ENCODE assay signal across 17 cellular contexts in genomic region chrY:15624370-15624769, GRCh38.
DNase-seq lines count a peak whose midpoint lies in the region; ATAC-seq and TF ChIP-seq lines count a peak whose summit lies in the region.
"Had no signal": no experiment of that assay in that cellular context is flagged by ENCODE, and none has a peak within 500 bp of the region (broad histone marks: within the 10 kb centered on the region; RNA-seq: fewer than 3 reads in every experiment).

No MANE protein-coding gene starts in this region.

- no TSS peak for BruUV-seq in PC-3 (replicated peaks; lab: Mats Ljungman, UMichigan)

- intact Hi-C loops in PC-3 (cut with micrococcal nuclease): no loop called here

- no peaks in the 10 kb centered on the region for H3K36me3 ChIP-seq in PC-3 (ENCODE audit: low read depth, low read length)
- H3K36me3 ChIP-seq: BLaER1 treated with 17β-estradiol and CSF1 and Interleukin-3, amounts not matched to agents 10 nM and 100 nM had no signal

- no peak for TF ChIP-seq CTCF in PC-3 (conservative IDR thresholded peaks at IDR 0.05; ENCODE audit: low read depth, low read length)

- no peaks in the 10 kb centered on the region for H3F3A ChIP-seq in PC-3 (ENCODE audit: low read length, unreplicated experiment)

- no peaks in the 10 kb centered on the region for H3K27me3 ChIP-seq in PC-3 (ENCODE audit: low read length)
- H3K27me3 ChIP-seq: BLaER1 treated with 17β-estradiol and CSF1 and Interleukin-3, amounts not matched to agents 10 nM and 100 nM had no signal

- CTCF ChIA-PET in PC-3 (lab: Charles Lee): no interaction called here

- no peak overlapping the region for H3K4me2 ChIP-seq in PC-3 (ENCODE audit: low read length)
- H3K4me2 ChIP-seq: A549; BLaER1 treated with 17β-estradiol and CSF1 and Interleukin-3, amounts not matched to agents 10 nM and 100 nM had no signal

- POLR2A ChIA-PET in PC-3 (lab: Charles Lee; ENCODE audit: unreplicated experiment): no interaction called here

- no peaks in the 10 kb centered on the region for H4K20me1 ChIP-seq in PC-3 (ENCODE audit: low read length)
- H4K20me1 ChIP-seq: BLaER1 treated with 17β-estradiol and CSF1 and Interleukin-3, amounts not matched to agents 10 nM and 100 nM had no signal

- ATAC-seq in PC-3: no peak
- ATAC-seq: CD8-positive, alpha-beta T cell had no signal

- peak; percentile 1 for DNase-seq in DMS79 treated with DMSO at 0.1 percent for 48 hours (lab: John Stamatoyannopoulos, UW)
- DNase-seq in DMS79 (lab: John Stamatoyannopoulos, UW): no peak
- peak; percentile 6 for DNase-seq in cerebellar cortex (ENCODE audit: low spot score)
- DNase-seq in epithelial cell of prostate (ENCODE audit: low read depth, low spot score): peak; percentile 33
- no peak for DNase-seq in PC-3
- no peak for DNase-seq in NCI-H1694 (lab: John Stamatoyannopoulos, UW)
- no peak for DNase-seq in central memory CD4-positive, alpha-beta T cell
- DNase-seq: AML-193; Caco-2; Calu3; CD4-positive, alpha-beta T cell; CD8-positive, alpha-beta T cell; GF-D8 had no signal

- no peaks in the 10 kb centered on the region for H3K9me2 ChIP-seq in PC-3 (replicated peaks; ENCODE audit: low read length)

- no peak overlapping the region for H2AFZ ChIP-seq in PC-3 (ENCODE audit: low read length)

- no peak overlapping the region for H3K9ac ChIP-seq in PC-3 (ENCODE audit: low read length)
- H3K9ac ChIP-seq: BLaER1 treated with 17β-estradiol and CSF1 and Interleukin-3, amounts not matched to agents 10 nM and 100 nM had no signal

- no peaks in the 10 kb centered on the region for H3K9me3 ChIP-seq in PC-3 (ENCODE audit: low read length)
- H3K9me3 ChIP-seq: A549; BLaER1 treated with 17β-estradiol and CSF1 and Interleukin-3, amounts not matched to agents 10 nM and 100 nM; Caco-2 had no signal

- no peaks in the 10 kb centered on the region for H3K4me1 ChIP-seq in PC-3 (ENCODE audit: insufficient read depth, low read length)
- H3K4me1 ChIP-seq: A549; BLaER1 treated with 17β-estradiol and CSF1 and Interleukin-3, amounts not matched to agents 10 nM and 100 nM; Caco-2 had no signal

- no peaks in the 10 kb centered on the region for H3K79me2 ChIP-seq in PC-3 (ENCODE audit: low read length)

- H3K4me3 ChIP-seq in PC-3 (ENCODE audit: low read length): no peak overlapping the region
- H3K4me3 ChIP-seq: A549; BLaER1 treated with 17β-estradiol and CSF1 and Interleukin-3, amounts not matched to agents 10 nM and 100 nM had no signal

- H3K27ac ChIP-seq in epithelial cell of prostate (no peak overlapping the region), PC-3 (ENCODE audit: low read length) (no peak overlapping the region)
- H3K27ac ChIP-seq: 22Rv1; A549; BLaER1 treated with 17β-estradiol and CSF1 and Interleukin-3, amounts not matched to agents 10 nM and 100 nM; C4-2B had no signal

Comparison
In these comparisons a context has a peak if more than half of its experiments do, and no peak if none do; other contexts are left out.
1. DNase-seq: peak in DMS79 treated with DMSO at 0.1 percent for 48 hours (single experiment), cerebellar cortex (single experiment) and epithelial cell of prostate (single experiment); none in DMS79 (single experiment), PC-3 (single experiment), NCI-H1694 (single experiment) and central memory CD4-positive, alpha-beta T cell (single experiment).